In genomic region chr3:44338010-44338827, GRCh38 we compare ENCODE assay signal across 1 cellular context.
TF ChIP-seq lines count a peak whose summit lies in the region.

A gene with protein sequence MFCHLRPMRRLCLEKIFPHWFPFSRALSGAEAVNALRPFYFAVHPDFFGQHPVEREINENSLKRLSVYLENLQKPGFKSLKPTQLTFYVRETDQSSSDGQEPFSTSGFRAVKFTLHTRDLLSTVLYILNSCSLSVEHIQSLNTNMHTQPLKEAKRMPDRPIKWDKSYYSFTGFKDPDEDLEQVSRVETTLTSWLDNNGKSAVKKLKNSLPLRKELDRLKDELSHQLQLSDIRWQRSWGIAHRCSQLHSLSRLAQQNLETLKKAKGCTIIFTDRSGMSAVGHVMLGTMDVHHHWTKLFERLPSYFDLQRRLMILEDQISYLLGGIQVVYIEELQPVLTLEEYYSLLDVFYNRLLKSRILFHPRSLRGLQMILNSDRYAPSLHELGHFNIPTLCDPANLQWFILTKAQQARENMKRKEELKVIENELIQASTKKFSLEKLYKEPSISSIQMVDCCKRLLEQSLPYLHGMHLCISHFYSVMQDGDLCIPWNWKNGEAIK (plus strand): TSS chr3:44338766. CDS start chr3:44354783, 16,017 bp downstream.

TF ChIP-seq in HepG2, 621 proteins besides CTCF, POLR2A, EP300 and RAD21 (continued from another document and continues in another):
- peak; percentile 78; the same call in 1 of the 2 replicates for TF ChIP-seq ZNF503 (CRISPR knock-in tag; IDR thresholded peaks at IDR 0.05)
- TF ChIP-seq, protein P1, sequence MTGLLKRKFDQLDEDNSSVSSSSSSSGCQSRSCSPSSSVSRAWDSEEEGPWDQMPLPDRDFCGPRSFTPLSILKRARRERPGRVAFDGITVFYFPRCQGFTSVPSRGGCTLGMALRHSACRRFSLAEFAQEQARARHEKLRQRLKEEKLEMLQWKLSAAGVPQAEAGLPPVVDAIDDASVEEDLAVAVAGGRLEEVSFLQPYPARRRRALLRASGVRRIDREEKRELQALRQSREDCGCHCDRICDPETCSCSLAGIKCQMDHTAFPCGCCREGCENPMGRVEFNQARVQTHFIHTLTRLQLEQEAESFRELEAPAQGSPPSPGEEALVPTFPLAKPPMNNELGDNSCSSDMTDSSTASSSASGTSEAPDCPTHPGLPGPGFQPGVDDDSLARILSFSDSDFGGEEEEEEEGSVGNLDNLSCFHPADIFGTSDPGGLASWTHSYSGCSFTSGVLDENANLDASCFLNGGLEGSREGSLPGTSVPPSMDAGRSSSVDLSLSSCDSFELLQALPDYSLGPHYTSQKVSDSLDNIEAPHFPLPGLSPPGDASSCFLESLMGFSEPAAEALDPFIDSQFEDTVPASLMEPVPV (CRISPR knock-in tag; IDR thresholded peaks at IDR 0.05), result peak; percentile 90
- peak; percentile 95 for TF ChIP-seq ZBTB7B (CRISPR knock-in tag; IDR thresholded peaks at IDR 0.05)
- TF ChIP-seq ZNF75D (CRISPR knock-in tag; IDR thresholded peaks at IDR 0.05; ENCODE audit: borderline replicate concordance), result no peak
- peak; percentile 63; the same call in 1 of the 2 replicates for TF ChIP-seq KMT2A (CRISPR knock-in tag; IDR thresholded peaks at IDR 0.05)
- peak; percentile 82 for TF ChIP-seq ZHX1 (CRISPR knock-in tag; IDR thresholded peaks at IDR 0.05; ENCODE audit: low read depth)
- peak; percentile 88 for TF ChIP-seq TAF1 (CRISPR knock-in tag; IDR thresholded peaks at IDR 0.05)
- TF ChIP-seq NR2F6 (IDR thresholded peaks at IDR 0.05), result no peak
- peak; percentile 31 for TF ChIP-seq NR2F6 (CRISPR knock-in tag; IDR thresholded peaks at IDR 0.05)
- TF ChIP-seq, protein P2, sequence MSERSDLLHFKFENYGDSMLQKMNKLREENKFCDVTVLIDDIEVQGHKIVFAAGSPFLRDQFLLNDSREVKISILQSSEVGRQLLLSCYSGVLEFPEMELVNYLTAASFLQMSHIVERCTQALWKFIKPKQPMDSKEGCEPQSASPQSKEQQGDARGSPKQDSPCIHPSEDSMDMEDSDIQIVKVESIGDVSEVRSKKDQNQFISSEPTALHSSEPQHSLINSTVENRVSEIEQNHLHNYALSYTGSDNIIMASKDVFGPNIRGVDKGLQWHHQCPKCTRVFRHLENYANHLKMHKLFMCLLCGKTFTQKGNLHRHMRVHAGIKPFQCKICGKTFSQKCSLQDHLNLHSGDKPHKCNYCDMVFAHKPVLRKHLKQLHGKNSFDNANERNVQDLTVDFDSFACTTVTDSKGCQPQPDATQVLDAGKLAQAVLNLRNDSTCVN (CRISPR knock-in tag; IDR thresholded peaks at IDR 0.05; ENCODE audit: borderline replicate concordance), result no peak; the same call in 1 of the 2 replicates
- TF ChIP-seq, protein P3, sequence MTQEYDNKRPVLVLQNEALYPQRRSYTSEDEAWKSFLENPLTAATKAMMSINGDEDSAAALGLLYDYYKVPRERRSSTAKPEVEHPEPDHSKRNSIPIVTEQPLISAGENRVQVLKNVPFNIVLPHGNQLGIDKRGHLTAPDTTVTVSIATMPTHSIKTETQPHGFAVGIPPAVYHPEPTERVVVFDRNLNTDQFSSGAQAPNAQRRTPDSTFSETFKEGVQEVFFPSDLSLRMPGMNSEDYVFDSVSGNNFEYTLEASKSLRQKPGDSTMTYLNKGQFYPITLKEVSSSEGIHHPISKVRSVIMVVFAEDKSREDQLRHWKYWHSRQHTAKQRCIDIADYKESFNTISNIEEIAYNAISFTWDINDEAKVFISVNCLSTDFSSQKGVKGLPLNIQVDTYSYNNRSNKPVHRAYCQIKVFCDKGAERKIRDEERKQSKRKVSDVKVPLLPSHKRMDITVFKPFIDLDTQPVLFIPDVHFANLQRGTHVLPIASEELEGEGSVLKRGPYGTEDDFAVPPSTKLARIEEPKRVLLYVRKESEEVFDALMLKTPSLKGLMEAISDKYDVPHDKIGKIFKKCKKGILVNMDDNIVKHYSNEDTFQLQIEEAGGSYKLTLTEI (CRISPR knock-in tag; conservative IDR thresholded peaks at IDR 0.05), result no peak
- no peak for TF ChIP-seq SSRP1 (CRISPR knock-in tag; IDR thresholded peaks at IDR 0.05)
- TF ChIP-seq CBX5 (CRISPR knock-in tag; IDR thresholded peaks at IDR 0.05; ENCODE audit: borderline replicate concordance), result peak; percentile 41
- peak; percentile 84 for TF ChIP-seq ZBTB2 (CRISPR knock-in tag; IDR thresholded peaks at IDR 0.05; ENCODE audit: low read depth)
- no peak; the same call in 1 of the 2 replicates for TF ChIP-seq NCOR1 (IDR thresholded peaks at IDR 0.05; ENCODE audit: borderline replicate concordance, low read length)
- TF ChIP-seq ZNF724P (CRISPR knock-in tag; IDR thresholded peaks at IDR 0.05; ENCODE audit: borderline replicate concordance), result peak; percentile 96
- TF ChIP-seq, protein P4, sequence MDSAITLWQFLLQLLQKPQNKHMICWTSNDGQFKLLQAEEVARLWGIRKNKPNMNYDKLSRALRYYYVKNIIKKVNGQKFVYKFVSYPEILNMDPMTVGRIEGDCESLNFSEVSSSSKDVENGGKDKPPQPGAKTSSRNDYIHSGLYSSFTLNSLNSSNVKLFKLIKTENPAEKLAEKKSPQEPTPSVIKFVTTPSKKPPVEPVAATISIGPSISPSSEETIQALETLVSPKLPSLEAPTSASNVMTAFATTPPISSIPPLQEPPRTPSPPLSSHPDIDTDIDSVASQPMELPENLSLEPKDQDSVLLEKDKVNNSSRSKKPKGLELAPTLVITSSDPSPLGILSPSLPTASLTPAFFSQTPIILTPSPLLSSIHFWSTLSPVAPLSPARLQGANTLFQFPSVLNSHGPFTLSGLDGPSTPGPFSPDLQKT (CRISPR knock-in tag; IDR thresholded peaks at IDR 0.05; ENCODE audit: borderline replicate concordance), result no peak; the same call in 1 of the 2 replicates
- peak; percentile 97 for TF ChIP-seq HIVEP1 (CRISPR knock-in tag; IDR thresholded peaks at IDR 0.05)
- TF ChIP-seq ZNF510 (CRISPR knock-in tag; IDR thresholded peaks at IDR 0.05; ENCODE audit: low read depth), result peak; percentile 96; the same call in 1 of the 2 replicates
- TF ChIP-seq ZBTB42 (CRISPR knock-in tag; IDR thresholded peaks at IDR 0.05), result no peak; the same call in 1 of the 2 replicates
- no peak for TF ChIP-seq ZNF577 (CRISPR knock-in tag; IDR thresholded peaks at IDR 0.05; ENCODE audit: borderline replicate concordance, low read depth)
- TF ChIP-seq ZSCAN29 (CRISPR knock-in tag; conservative IDR thresholded peaks at IDR 0.05), result peak; percentile 46; the same call in 1 of the 2 replicates
- peak; percentile 75 for TF ChIP-seq ZMYM3 (CRISPR knock-in tag; IDR thresholded peaks at IDR 0.05)
- peak; percentile 92 for TF ChIP-seq KMT2B (CRISPR knock-in tag; IDR thresholded peaks at IDR 0.05)
- TF ChIP-seq ZNF574 (CRISPR knock-in tag; IDR thresholded peaks at IDR 0.05), result peak; percentile 93
- peak; percentile 99 for TF ChIP-seq ARHGAP35 (CRISPR knock-in tag; IDR thresholded peaks at IDR 0.05; ENCODE audit: borderline replicate concordance)
- TF ChIP-seq HNF1B (CRISPR knock-in tag; IDR thresholded peaks at IDR 0.05), result peak; percentile 96
- TF ChIP-seq ZNF101 (CRISPR knock-in tag; IDR thresholded peaks at IDR 0.05; ENCODE audit: borderline replicate concordance, low read depth), result peak; percentile 76; the same call in 1 of the 2 replicates
- TF ChIP-seq MXD3 (CRISPR knock-in tag; IDR thresholded peaks at IDR 0.05), result peak; percentile 98
- peak; percentile 93; the same call in 1 of the 2 replicates for TF ChIP-seq ZNF451 (CRISPR knock-in tag; IDR thresholded peaks at IDR 0.05)
- no peak for TF ChIP-seq ZNF530 (CRISPR knock-in tag; IDR thresholded peaks at IDR 0.05; ENCODE audit: low read depth)
- TF ChIP-seq ZNF572 (CRISPR knock-in tag; IDR thresholded peaks at IDR 0.05), result peak; percentile 99
